ENCODE assay signal across 1 cellular context in genomic region chr17:82881900-82882714, GRCh38.
TF ChIP-seq lines count a peak whose summit lies in the region.

No MANE protein-coding gene starts in this region.

TF ChIP-seq in HepG2, 621 proteins besides CTCF, POLR2A, EP300 and RAD21 (continued from another document and continues in another):
- TF ChIP-seq, protein P1, sequence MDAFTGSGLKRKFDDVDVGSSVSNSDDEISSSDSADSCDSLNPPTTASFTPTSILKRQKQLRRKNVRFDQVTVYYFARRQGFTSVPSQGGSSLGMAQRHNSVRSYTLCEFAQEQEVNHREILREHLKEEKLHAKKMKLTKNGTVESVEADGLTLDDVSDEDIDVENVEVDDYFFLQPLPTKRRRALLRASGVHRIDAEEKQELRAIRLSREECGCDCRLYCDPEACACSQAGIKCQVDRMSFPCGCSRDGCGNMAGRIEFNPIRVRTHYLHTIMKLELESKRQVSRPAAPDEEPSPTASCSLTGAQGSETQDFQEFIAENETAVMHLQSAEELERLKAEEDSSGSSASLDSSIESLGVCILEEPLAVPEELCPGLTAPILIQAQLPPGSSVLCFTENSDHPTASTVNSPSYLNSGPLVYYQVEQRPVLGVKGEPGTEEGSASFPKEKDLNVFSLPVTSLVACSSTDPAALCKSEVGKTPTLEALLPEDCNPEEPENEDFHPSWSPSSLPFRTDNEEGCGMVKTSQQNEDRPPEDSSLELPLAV (CRISPR knock-in tag; conservative IDR thresholded peaks at IDR 0.05; ENCODE audit: low read depth) = no peak
- TF ChIP-seq ZNF598 (CRISPR knock-in tag; IDR thresholded peaks at IDR 0.05; ENCODE audit: borderline replicate concordance) (peak; percentile 95; the same call in 1 of the 2 replicates), SPEN (CRISPR knock-in tag; IDR thresholded peaks at IDR 0.05; ENCODE audit: low read depth) (no peak), ZFP36L2 (CRISPR knock-in tag; IDR thresholded peaks at IDR 0.05) (no peak), ZFP1 (CRISPR knock-in tag; IDR thresholded peaks at IDR 0.05) (0 out of 2 replicates have a peak, but pooled peaks have one; percentile 42), ZNF30 (CRISPR knock-in tag; IDR thresholded peaks at IDR 0.05) (no peak), ZNF614 (CRISPR knock-in tag; IDR thresholded peaks at IDR 0.05; ENCODE audit: borderline replicate concordance) (peak; percentile 77; the same call in 1 of the 2 replicates), ZNF331 (CRISPR knock-in tag; IDR thresholded peaks at IDR 0.05) (peak; percentile 72; the same call in 1 of the 2 replicates), HOXD1 (CRISPR knock-in tag; IDR thresholded peaks at IDR 0.05) (no peak), RORA (CRISPR knock-in tag; IDR thresholded peaks at IDR 0.05) (no peak), GATAD2A (CRISPR knock-in tag; IDR thresholded peaks at IDR 0.05) (peak; percentile 75; the same call in 1 of the 2 replicates), PHB2 (IDR thresholded peaks at IDR 0.05; ENCODE audit: partially characterized antibody) (no peak), KDM4B (CRISPR knock-in tag; IDR thresholded peaks at IDR 0.05) (no peak), ZC3H4 (CRISPR knock-in tag; IDR thresholded peaks at IDR 0.05; ENCODE audit: borderline replicate concordance) (no peak), NONO (IDR thresholded peaks at IDR 0.05) (no peak), NONO (CRISPR knock-in tag; conservative IDR thresholded peaks at IDR 0.05) (no peak), AGO1 (IDR thresholded peaks at IDR 0.05; ENCODE audit: low read depth, low read length, poor library complexity, severe bottlenecking) (no peak), BHLHE40 (IDR thresholded peaks at IDR 0.05; ENCODE audit: low read length) (no peak), ATRX (CRISPR knock-in tag; IDR thresholded peaks at IDR 0.05; ENCODE audit: borderline replicate concordance) (no peak), ISX (CRISPR knock-in tag; conservative IDR thresholded peaks at IDR 0.05) (no peak), HMGA1 (CRISPR knock-in tag; conservative IDR thresholded peaks at IDR 0.05) (no peak), CEBPB (IDR thresholded peaks at IDR 0.05; ENCODE audit: borderline replicate concordance, low read depth, low read length) (peak; percentile 70; the same call in 1 of the 2 replicates), YEATS2 (CRISPR knock-in tag; IDR thresholded peaks at IDR 0.05; ENCODE audit: borderline replicate concordance) (peak; percentile 50; the same call in 1 of the 2 replicates), FOXM1 (CRISPR knock-in tag; IDR thresholded peaks at IDR 0.05) (no peak), ZIK1 (CRISPR knock-in tag; IDR thresholded peaks at IDR 0.05; ENCODE audit: borderline replicate concordance, low read depth) (no peak), HHEX (CRISPR knock-in tag; IDR thresholded peaks at IDR 0.05) (no peak), BRD4 (CRISPR knock-in tag; IDR thresholded peaks at IDR 0.05) (no peak), MLXIP (CRISPR knock-in tag; IDR thresholded peaks at IDR 0.05; ENCODE audit: borderline replicate concordance) (no peak), KLF11 (CRISPR knock-in tag; IDR thresholded peaks at IDR 0.05) (no peak), ZNF121 (CRISPR knock-in tag; IDR thresholded peaks at IDR 0.05) (no peak), ZNF432 (CRISPR knock-in tag; IDR thresholded peaks at IDR 0.05; ENCODE audit: borderline replicate concordance) (no peak), ZSCAN29 (CRISPR knock-in tag; conservative IDR thresholded peaks at IDR 0.05) (no peak), ZFP90 (CRISPR knock-in tag; IDR thresholded peaks at IDR 0.05; ENCODE audit: borderline replicate concordance) (no peak), RERE (CRISPR knock-in tag; IDR thresholded peaks at IDR 0.05; ENCODE audit: low read depth) (no peak), REXO4 (CRISPR knock-in tag; IDR thresholded peaks at IDR 0.05; ENCODE audit: borderline replicate concordance) (no peak), POLR2AphosphoS5 (IDR thresholded peaks at IDR 0.05; ENCODE audit: low read depth, low read length) (no peak), ZMYM4 (CRISPR knock-in tag; IDR thresholded peaks at IDR 0.05) (peak; percentile 47; the same call in 1 of the 2 replicates), GLMP (CRISPR knock-in tag; IDR thresholded peaks at IDR 0.05; ENCODE audit: borderline replicate concordance) (no peak)
- TF ChIP-seq, protein P2, sequence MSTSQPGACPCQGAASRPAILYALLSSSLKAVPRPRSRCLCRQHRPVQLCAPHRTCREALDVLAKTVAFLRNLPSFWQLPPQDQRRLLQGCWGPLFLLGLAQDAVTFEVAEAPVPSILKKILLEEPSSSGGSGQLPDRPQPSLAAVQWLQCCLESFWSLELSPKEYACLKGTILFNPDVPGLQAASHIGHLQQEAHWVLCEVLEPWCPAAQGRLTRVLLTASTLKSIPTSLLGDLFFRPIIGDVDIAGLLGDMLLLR (CRISPR knock-in tag; IDR thresholded peaks at IDR 0.05) = peak; percentile 19; the same call in 1 of the 2 replicates
- TF ChIP-seq, protein P3, sequence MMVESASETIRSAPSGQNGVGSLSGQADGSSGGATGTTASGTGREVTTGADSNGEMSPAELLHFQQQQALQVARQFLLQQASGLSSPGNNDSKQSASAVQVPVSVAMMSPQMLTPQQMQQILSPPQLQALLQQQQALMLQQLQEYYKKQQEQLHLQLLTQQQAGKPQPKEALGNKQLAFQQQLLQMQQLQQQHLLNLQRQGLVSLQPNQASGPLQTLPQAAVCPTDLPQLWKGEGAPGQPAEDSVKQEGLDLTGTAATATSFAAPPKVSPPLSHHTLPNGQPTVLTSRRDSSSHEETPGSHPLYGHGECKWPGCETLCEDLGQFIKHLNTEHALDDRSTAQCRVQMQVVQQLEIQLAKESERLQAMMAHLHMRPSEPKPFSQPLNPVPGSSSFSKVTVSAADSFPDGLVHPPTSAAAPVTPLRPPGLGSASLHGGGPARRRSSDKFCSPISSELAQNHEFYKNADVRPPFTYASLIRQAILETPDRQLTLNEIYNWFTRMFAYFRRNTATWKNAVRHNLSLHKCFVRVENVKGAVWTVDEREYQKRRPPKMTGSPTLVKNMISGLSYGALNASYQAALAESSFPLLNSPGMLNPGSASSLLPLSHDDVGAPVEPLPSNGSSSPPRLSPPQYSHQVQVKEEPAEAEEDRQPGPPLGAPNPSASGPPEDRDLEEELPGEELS (CRISPR knock-in tag; IDR thresholded peaks at IDR 0.05) = 0 out of 2 replicates have a peak, but pooled peaks have one; percentile 30
- TF ChIP-seq, protein P4, sequence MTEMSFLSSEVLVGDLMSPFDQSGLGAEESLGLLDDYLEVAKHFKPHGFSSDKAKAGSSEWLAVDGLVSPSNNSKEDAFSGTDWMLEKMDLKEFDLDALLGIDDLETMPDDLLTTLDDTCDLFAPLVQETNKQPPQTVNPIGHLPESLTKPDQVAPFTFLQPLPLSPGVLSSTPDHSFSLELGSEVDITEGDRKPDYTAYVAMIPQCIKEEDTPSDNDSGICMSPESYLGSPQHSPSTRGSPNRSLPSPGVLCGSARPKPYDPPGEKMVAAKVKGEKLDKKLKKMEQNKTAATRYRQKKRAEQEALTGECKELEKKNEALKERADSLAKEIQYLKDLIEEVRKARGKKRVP (CRISPR knock-in tag; IDR thresholded peaks at IDR 0.05) = no peak
- TF ChIP-seq, protein P5, sequence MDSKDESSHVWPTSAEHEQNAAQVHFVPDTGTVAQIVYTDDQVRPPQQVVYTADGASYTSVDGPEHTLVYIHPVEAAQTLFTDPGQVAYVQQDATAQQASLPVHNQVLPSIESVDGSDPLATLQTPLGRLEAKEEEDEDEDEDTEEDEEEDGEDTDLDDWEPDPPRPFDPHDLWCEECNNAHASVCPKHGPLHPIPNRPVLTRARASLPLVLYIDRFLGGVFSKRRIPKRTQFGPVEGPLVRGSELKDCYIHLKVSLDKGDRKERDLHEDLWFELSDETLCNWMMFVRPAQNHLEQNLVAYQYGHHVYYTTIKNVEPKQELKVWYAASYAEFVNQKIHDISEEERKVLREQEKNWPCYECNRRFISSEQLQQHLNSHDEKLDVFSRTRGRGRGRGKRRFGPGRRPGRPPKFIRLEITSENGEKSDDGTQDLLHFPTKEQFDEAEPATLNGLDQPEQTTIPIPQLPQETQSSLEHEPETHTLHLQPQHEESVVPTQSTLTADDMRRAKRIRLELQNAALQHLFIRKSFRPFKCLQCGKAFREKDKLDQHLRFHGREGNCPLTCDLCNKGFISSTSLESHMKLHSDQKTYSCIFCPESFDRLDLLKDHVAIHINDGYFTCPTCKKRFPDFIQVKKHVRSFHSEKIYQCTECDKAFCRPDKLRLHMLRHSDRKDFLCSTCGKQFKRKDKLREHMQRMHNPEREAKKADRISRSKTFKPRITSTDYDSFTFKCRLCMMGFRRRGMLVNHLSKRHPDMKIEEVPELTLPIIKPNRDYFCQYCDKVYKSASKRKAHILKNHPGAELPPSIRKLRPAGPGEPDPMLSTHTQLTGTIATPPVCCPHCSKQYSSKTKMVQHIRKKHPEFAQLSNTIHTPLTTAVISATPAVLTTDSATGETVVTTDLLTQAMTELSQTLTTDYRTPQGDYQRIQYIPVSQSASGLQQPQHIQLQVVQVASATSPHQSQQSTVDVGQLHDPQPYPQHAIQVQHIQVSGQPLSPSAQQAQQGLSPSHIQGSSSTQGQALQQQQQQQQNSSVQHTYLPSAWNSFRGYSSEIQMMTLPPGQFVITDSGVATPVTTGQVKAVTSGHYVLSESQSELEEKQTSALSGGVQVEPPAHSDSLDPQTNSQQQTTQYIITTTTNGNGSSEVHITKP (CRISPR knock-in tag; IDR thresholded peaks at IDR 0.05; ENCODE audit: low read depth) = 0 out of 2 replicates have a peak, but pooled peaks have one; percentile 33
- TF ChIP-seq, protein P6, sequence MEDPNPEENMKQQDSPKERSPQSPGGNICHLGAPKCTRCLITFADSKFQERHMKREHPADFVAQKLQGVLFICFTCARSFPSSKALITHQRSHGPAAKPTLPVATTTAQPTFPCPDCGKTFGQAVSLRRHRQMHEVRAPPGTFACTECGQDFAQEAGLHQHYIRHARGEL (CRISPR knock-in tag; IDR thresholded peaks at IDR 0.05) = no peak
